Comparison of ENCODE assay signal across 12 cellular contexts in the genomic region with DNA sequence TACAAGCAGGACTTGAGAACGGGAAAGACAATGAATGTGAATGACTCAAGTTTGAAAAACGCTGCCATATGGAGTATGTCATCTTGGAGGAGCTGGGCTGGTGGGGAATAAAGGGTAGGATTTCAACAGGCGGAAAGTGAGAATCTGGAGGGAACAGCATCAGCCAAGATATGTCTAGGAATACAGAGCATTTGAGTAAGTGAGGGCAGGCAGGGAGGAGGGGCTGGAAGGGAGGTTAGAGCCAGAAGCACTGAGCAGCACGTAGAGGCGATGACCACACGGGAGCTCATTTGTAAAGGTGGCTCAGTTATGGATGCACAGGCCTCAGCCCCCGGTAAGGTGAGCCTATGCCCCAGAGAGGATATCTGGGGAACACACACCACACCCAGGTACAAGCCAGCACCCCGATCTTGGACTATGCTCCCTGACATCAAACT.
DNase-seq lines count a peak whose midpoint lies in the region; ATAC-seq and TF ChIP-seq lines count a peak whose summit lies in the region.
"Had no signal": no experiment of that assay in that cellular context is flagged by ENCODE, and none has a peak within 500 bp of the region (broad histone marks: within the 10 kb centered on the region; RNA-seq: fewer than 3 reads in every experiment).

No MANE protein-coding gene starts in this region.

- H3K27ac ChIP-seq in SK-N-SH (ENCODE audit: low read depth in 2 of 2, low read length in 1 of 2) = peak overlapping the region in 1 of 2 experiments; percentile 36; a peak in 1 of 4 replicates
- H3K27ac ChIP-seq in tibial artery = no peak overlapping the region
- H3K27ac ChIP-seq: esophagus squamous epithelium had no signal

- H3K4me3 ChIP-seq in SK-N-SH (ENCODE audit: low read depth in 2 of 2, low read length in 1 of 2) (no peak overlapping the region), fibroblast of villous mesenchyme (ENCODE audit: low read depth, low read length) (no peak overlapping the region), skeletal muscle cell (ENCODE audit: low read depth, low read length) (no peak overlapping the region), tibial artery (no peak overlapping the region)
- H3K4me3 ChIP-seq: esophagus squamous epithelium had no signal

- no peak overlapping the region for H3K4me2 ChIP-seq in SK-N-SH

- no peak overlapping the region for H3K9ac ChIP-seq in SK-N-SH

- no peak for ATAC-seq in stimulated activated naive CD8-positive, alpha-beta T cell treated with anti-CD3 and anti-CD28 coated beads, Interleukin-15, amount 100 ng/mL, for 72 hours
- no peak for ATAC-seq in GM21737 (IDR thresholded peaks at IDR 0.05; ENCODE audit: unreplicated experiment)
- ATAC-seq: activated T-cell treated with anti-CD3 and anti-CD28 coated beads, Interleukin-2, amount 50 U/mL, for 4 hours had no signal

- peak; percentile 43 for DNase-seq in GM04503 (ENCODE audit: low read depth)
- no peak for DNase-seq in SK-N-SH
- peak; percentile 88 for DNase-seq in fibroblast of villous mesenchyme (ENCODE audit: low read depth)
- peak; percentile 79 for DNase-seq in skeletal muscle cell (ENCODE audit: low read depth)
- no peak for DNase-seq in tibial artery
- DNase-seq in stimulated activated naive CD8-positive, alpha-beta T cell treated with anti-CD3 and anti-CD28 coated beads, Interleukin-15, amount 100 ng/mL, for 72 hours = no peak
- no peak for DNase-seq in NOMO-1 treated with DMSO at 0.1 percent for 48 hours (lab: John Stamatoyannopoulos, UW; ENCODE audit: unreplicated experiment)
- DNase-seq: activated T-cell treated with anti-CD3 and anti-CD28 coated beads, Interleukin-2, amount 50 U/mL, for 4 hours; caudate nucleus; esophagus squamous epithelium; NCI-H2081 had no signal

- no peak for TF ChIP-seq EP300 in SK-N-SH (IDR thresholded peaks at IDR 0.05; ENCODE audit: borderline replicate concordance in 1 of 2, low read depth in 1 of 2, low read length in 1 of 2)

- no peak for TF ChIP-seq RAD21 in SK-N-SH (IDR thresholded peaks at IDR 0.05; ENCODE audit: low read length)

- H3K9me3 ChIP-seq in SK-N-SH (no peaks in the 10 kb centered on the region), tibial artery (no peaks in the 10 kb centered on the region)
- H3K9me3 ChIP-seq: esophagus squamous epithelium had no signal

- no peak for TF ChIP-seq CTCF in SK-N-SH (IDR thresholded peaks at IDR 0.05)
- TF ChIP-seq CTCF in fibroblast of villous mesenchyme (IDR thresholded peaks at IDR 0.05; ENCODE audit: insufficient read depth, low read depth, low read length) = no peak
- TF ChIP-seq CTCF in tibial artery (IDR thresholded peaks at IDR 0.05) = no peak

- no peak overlapping the region for H2AFZ ChIP-seq in SK-N-SH (ENCODE audit: low read depth)

- H3K4me3 Mint-ChIP-seq in stimulated activated naive CD8-positive, alpha-beta T cell treated with anti-CD3 and anti-CD28 coated beads, Interleukin-15, amount 100 ng/mL, for 72 hours = no peak overlapping the region
- H3K4me3 Mint-ChIP-seq: activated T-cell treated with anti-CD3 and anti-CD28 coated beads, Interleukin-2, amount 50 U/mL, for 4 hours had no signal

- peaks cover 0 to 14% of the 10 kb centered on the region in 2 experiments; a peak in 2 of 4 replicates for H3K4me1 ChIP-seq in SK-N-SH (ENCODE audit: control insufficient read depth in 1 of 2, insufficient read depth in 2 of 2, low read depth in 1 of 2, low read length in 1 of 2)
- H3K4me1 ChIP-seq in tibial artery = no peaks in the 10 kb centered on the region

- WGBS in SK-N-SH (ENCODE audit: low lambda C conversion rate) = 75% methylated on average over 8 of the region's 8 CpGs

- H3K27me3 ChIP-seq in SK-N-SH (ENCODE audit: insufficient read depth) (no peaks in the 10 kb centered on the region), tibial artery (no peaks in the 10 kb centered on the region)
- H3K27me3 ChIP-seq: esophagus squamous epithelium had no signal

- H3K9me3 Mint-ChIP-seq in stimulated activated naive CD8-positive, alpha-beta T cell treated with anti-CD3 and anti-CD28 coated beads, Interleukin-15, amount 100 ng/mL, for 72 hours = no peaks in the 10 kb centered on the region
- H3K9me3 Mint-ChIP-seq: activated T-cell treated with anti-CD3 and anti-CD28 coated beads, Interleukin-2, amount 50 U/mL, for 4 hours had no signal

- CTCF ChIA-PET in SK-N-SH (lab: Yijun Ruan, JAX) = interaction anchor here (1.0 to 5.5 kb wide), 5 partner anchors 13 to 379 kb away, joined by 3 to 31 read pairs (median 5); no protein-coding TSS in a partner anchor

- H3K4me1 Mint-ChIP-seq in stimulated activated naive CD8-positive, alpha-beta T cell treated with anti-CD3 and anti-CD28 coated beads, Interleukin-15, amount 100 ng/mL, for 72 hours = peaks cover 5% of the 10 kb centered on the region

- POLR2A ChIA-PET in SK-N-SH (lab: Yijun Ruan, JAX) = interaction anchor here (0.6 kb wide), 1 partner anchor 148 kb away, joined by 3 read pairs; no protein-coding TSS in a partner anchor

- no peaks in the 10 kb centered on the region for H3K27me3 Mint-ChIP-seq in stimulated activated naive CD8-positive, alpha-beta T cell treated with anti-CD3 and anti-CD28 coated beads, Interleukin-15, amount 100 ng/mL, for 72 hours

- peaks cover 37 to 56% of the 10 kb centered on the region in 2 experiments for H3K36me3 ChIP-seq in SK-N-SH (replicated peaks in 1 of 2; ENCODE audit: control insufficient read depth in 1 of 2, insufficient read depth in 2 of 2, low read length in 1 of 2)
- H3K36me3 ChIP-seq in tibial artery = peaks cover 24 to 61% (median 40%) of the 10 kb centered on the region in 3 donors

- intact Hi-C loops in tibial artery (cut with DNase I; ENCODE audit: low total_unique reads) = no loop called here

- no peak overlapping the region for H3K27ac Mint-ChIP-seq in stimulated activated naive CD8-positive, alpha-beta T cell treated with anti-CD3 and anti-CD28 coated beads, Interleukin-15, amount 100 ng/mL, for 72 hours

- H4K20me1 ChIP-seq in SK-N-SH (ENCODE audit: insufficient read depth) = peaks cover 3% of the 10 kb centered on the region

- H3K79me2 ChIP-seq in SK-N-SH (ENCODE audit: insufficient read depth) = peaks cover 53% of the 10 kb centered on the region; the same call in 1 of the 2 replicates

- no peaks in the 10 kb centered on the region for H3K9me2 ChIP-seq in SK-N-SH

- H3F3A ChIP-seq in SK-N-SH (replicated peaks; ENCODE audit: insufficient read depth) = peaks cover 20% of the 10 kb centered on the region

TF ChIP-seq in SK-N-SH, 30 proteins besides CTCF, POLR2A, EP300 and RAD21 (continues in another document):
- TF ChIP-seq MXI1 (IDR thresholded peaks at IDR 0.05; ENCODE audit: low read depth, low read length) (no peak), FOXM1 (IDR thresholded peaks at IDR 0.05; ENCODE audit: low read depth) (no peak), RFX5 (IDR thresholded peaks at IDR 0.05; ENCODE audit: low read length) (no peak), GABPA (IDR thresholded peaks at IDR 0.05; ENCODE audit: low read depth) (no peak), NRF1 (IDR thresholded peaks at IDR 0.05; ENCODE audit: low read depth, low read length) (no peak), FOXJ3 (CRISPR knock-in tag; IDR thresholded peaks at IDR 0.05) (no peak), POLR2AphosphoS5 (IDR thresholded peaks at IDR 0.05; ENCODE audit: low read depth, low read length) (peak; percentile 32; the same call in 1 of the 2 replicates), GATA2 (CRISPR knock-in tag; IDR thresholded peaks at IDR 0.05) (no peak), FOSL2 (IDR thresholded peaks at IDR 0.05; ENCODE audit: borderline replicate concordance, low read depth) (peak; percentile 50; the same call in 1 of the 2 replicates), JUND (IDR thresholded peaks at IDR 0.05) (peak; percentile 51), RCOR1 (IDR thresholded peaks at IDR 0.05; ENCODE audit: low read length) (no peak)
- TF ChIP-seq, protein P1, sequence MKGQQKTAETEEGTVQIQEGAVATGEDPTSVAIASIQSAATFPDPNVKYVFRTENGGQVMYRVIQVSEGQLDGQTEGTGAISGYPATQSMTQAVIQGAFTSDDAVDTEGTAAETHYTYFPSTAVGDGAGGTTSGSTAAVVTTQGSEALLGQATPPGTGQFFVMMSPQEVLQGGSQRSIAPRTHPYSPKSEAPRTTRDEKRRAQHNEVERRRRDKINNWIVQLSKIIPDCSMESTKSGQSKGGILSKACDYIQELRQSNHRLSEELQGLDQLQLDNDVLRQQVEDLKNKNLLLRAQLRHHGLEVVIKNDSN (IDR thresholded peaks at IDR 0.05; ENCODE audit: borderline replicate concordance, low read depth) = no peak
- TF ChIP-seq, protein P2, sequence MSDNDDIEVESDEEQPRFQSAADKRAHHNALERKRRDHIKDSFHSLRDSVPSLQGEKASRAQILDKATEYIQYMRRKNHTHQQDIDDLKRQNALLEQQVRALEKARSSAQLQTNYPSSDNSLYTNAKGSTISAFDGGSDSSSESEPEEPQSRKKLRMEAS (IDR thresholded peaks at IDR 0.05; ENCODE audit: low read depth) = peak; percentile 31; the same call in 1 of the 2 replicates
- TF ChIP-seq, protein P3, sequence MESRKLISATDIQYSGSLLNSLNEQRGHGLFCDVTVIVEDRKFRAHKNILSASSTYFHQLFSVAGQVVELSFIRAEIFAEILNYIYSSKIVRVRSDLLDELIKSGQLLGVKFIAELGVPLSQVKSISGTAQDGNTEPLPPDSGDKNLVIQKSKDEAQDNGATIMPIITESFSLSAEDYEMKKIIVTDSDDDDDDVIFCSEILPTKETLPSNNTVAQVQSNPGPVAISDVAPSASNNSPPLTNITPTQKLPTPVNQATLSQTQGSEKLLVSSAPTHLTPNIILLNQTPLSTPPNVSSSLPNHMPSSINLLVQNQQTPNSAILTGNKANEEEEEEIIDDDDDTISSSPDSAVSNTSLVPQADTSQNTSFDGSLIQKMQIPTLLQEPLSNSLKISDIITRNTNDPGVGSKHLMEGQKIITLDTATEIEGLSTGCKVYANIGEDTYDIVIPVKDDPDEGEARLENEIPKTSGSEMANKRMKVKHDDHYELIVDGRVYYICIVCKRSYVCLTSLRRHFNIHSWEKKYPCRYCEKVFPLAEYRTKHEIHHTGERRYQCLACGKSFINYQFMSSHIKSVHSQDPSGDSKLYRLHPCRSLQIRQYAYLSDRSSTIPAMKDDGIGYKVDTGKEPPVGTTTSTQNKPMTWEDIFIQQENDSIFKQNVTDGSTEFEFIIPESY (IDR thresholded peaks at IDR 0.05; ENCODE audit: borderline replicate concordance, low read depth) = no peak
- TF ChIP-seq, protein P4, sequence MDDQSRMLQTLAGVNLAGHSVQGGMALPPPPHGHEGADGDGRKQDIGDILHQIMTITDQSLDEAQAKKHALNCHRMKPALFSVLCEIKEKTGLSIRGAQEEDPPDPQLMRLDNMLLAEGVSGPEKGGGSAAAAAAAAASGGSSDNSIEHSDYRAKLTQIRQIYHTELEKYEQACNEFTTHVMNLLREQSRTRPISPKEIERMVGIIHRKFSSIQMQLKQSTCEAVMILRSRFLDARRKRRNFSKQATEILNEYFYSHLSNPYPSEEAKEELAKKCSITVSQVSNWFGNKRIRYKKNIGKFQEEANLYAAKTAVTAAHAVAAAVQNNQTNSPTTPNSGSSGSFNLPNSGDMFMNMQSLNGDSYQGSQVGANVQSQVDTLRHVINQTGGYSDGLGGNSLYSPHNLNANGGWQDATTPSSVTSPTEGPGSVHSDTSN (IDR thresholded peaks at IDR 0.05) = peak; percentile 66

Comparison
In these comparisons a context has a peak if more than half of its experiments do, and no peak if none do; other contexts are left out.
1. DNase-seq: peak in GM04503 (single experiment), fibroblast of villous mesenchyme (single experiment) and skeletal muscle cell (single experiment); none in SK-N-SH (single experiment), tibial artery (0 of 2), stimulated activated naive CD8-positive, alpha-beta T cell treated with anti-CD3 and anti-CD28 coated beads, Interleukin-15, amount 100 ng/mL, for 72 hours (0 of 2) and NOMO-1 treated with DMSO at 0.1 percent for 48 hours (single experiment).